In the genomic region with DNA sequence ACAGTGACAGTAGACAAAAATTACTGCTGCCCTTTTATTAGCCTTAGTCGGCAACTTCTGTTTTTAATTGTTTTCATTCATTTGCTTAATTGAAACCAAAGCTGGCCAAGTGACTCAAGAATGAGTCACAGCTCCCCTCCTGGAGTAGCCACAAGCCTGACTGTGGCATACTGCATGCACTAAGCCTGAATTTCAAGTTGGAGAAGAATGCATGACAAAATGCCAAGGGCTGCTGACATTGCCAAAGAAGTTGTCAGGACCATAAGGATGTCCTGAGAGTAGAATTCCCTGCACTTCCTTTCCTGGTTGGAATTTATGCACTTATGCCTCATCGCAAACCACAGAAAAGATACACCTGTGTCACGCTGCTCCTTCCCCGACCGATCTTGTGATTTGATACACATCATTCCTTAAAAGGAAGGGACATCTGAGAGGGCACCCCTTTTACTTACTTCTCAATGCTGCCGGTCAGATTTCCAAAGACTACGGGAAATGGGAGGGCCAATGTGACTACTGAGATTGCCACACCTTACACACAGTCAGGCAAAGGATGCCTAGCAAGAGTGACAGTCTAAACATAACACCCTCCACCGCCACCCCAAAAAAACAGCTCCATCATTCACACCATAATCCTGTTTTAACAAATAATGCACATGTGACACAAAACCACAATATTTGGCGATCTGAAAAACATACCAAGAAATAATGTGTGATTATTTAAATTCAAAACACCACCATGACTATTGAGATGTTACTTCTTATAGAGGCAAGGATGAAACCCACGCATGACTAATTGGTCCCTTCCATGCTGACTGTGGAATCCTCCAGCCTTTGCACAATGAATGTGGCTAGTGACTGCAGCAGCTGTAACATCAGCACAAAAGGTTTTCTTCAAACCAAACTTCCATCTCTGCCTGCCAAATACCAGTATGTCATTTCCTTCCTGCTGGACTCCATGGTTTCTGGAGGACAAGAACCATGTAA, we compare ENCODE assay signal across 8 cellular contexts.
DNase-seq lines count a peak whose midpoint lies in the region; ATAC-seq and TF ChIP-seq lines count a peak whose summit lies in the region.

No MANE protein-coding gene starts in this region.

- DNase-seq in EH (ENCODE audit: low read depth) (peak; percentile 92), HEK293T (ENCODE audit: extremely low spot score) (peak; percentile 30), NCI-H226 (peak; percentile 84), globus pallidus (ENCODE audit: low spot score) (peak; percentile 9), GM13977 (ENCODE audit: low spot score) (no peak)
- peak; percentile 60 to 69 for DNase-seq in activated T-cell treated with anti-CD3 and anti-CD28 coated beads, Interleukin-2, amount 50 U/mL, for 48 hours

- no peak for ATAC-seq in GM19467 (IDR thresholded peaks at IDR 0.05; ENCODE audit: unreplicated experiment)

- POLR2A ChIA-PET in HEK293T (lab: Yijun Ruan, JAX), result no interaction called here

- CTCF ChIA-PET in HEK293T (lab: Yijun Ruan, JAX), result no interaction called here

- no peak for TF ChIP-seq CTCF in GM13977 (IDR thresholded peaks at IDR 0.05; ENCODE audit: extremely low read depth, insufficient read depth, missing control alignments)

- peak overlapping the region in 12 of 21 experiments; percentile 4 to 61 (median 45) for H3K27ac ChIP-seq in skin epidermis

- H3K4me3 ChIP-seq in skin epidermis, result no peak overlapping the region

- in situ Hi-C loops in GM13977 (cut with MboI; ENCODE audit: low pct_unique_long_range_greater_than_20kb, low sequenced_read_pairs, unreplicated experiment), result no loop called here

TF ChIP-seq in HEK293T, 16 proteins besides CTCF, POLR2A, EP300 and RAD21:
- TF ChIP-seq ARNT (IDR thresholded peaks at IDR 0.05) (no peak), LEF1 (IDR thresholded peaks at IDR 0.05; ENCODE audit: borderline replicate concordance) (no peak), FOXA1 (IDR thresholded peaks at IDR 0.05) (no peak), SP1 (IDR thresholded peaks at IDR 0.05) (no peak), CTBP1 (IDR thresholded peaks at IDR 0.05; ENCODE audit: borderline replicate concordance) (no peak), ZNF384 (IDR thresholded peaks at IDR 0.05) (no peak), NFRKB (IDR thresholded peaks at IDR 0.05) (no peak), L3MBTL2 (conservative IDR thresholded peaks at IDR 0.05) (no peak), PKNOX1 (IDR thresholded peaks at IDR 0.05) (no peak), BHLHE40 (IDR thresholded peaks at IDR 0.05; ENCODE audit: borderline replicate concordance) (no peak), SUZ12 (IDR thresholded peaks at IDR 0.05) (no peak), ELF4 (IDR thresholded peaks at IDR 0.05) (no peak), FOXK2 (IDR thresholded peaks at IDR 0.05) (no peak), FOXM1 (IDR thresholded peaks at IDR 0.05; ENCODE audit: borderline replicate concordance) (no peak), HDGF (IDR thresholded peaks at IDR 0.05; ENCODE audit: borderline replicate concordance) (no peak), TARDBP (IDR thresholded peaks at IDR 0.05) (no peak)
